28 cellular contexts compared by ENCODE assay signal in the genomic region with DNA sequence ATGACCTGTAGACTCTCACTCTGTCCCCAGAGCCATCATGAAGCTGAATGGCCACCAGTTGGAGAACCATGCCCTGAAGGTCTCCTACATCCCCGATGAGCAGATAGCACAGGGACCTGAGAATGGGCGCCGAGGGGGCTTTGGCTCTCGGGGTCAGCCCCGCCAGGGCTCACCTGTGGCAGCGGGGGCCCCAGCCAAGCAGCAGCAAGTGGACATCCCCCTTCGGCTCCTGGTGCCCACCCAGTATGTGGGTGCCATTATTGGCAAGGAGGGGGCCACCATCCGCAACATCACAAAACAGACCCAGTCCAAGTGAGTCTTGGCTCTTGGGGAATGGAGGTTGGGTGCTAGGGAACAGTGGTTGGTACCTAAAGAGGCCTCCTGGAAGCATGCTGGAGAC. TPM values are rescaled to one million over a fixed set of nuclear protein-coding genes. Genes with fewer than 3 reads are reported as not detected.
"Had no signal": no experiment of that assay in that cellular context is flagged by ENCODE, and none has a peak within 500 bp of the region (broad histone marks: within the 10 kb centered on the region; RNA-seq: fewer than 3 reads in every experiment).

No MANE protein-coding gene starts in this region.

- ATAC-seq: left colon; left lung; mucosa of descending colon; naive thymus-derived CD4-positive, alpha-beta T cell; natural killer cell treated with Interleukin-12 subunit alpha and Interleukin-12 subunit beta and Interleukin-15 and Interleukin-18, amount 100 ng/mL, for 72 hours; sciatic nerve; stimulated activated effector memory CD8-positive, alpha-beta T cell treated with anti-CD3 and anti-CD28 coated beads, Interleukin-12 subunit alpha, Interleukin-12 subunit beta, amount 100 ng/mL, for 72 hours had no signal

- H3K27me3 ChIP-seq: ovary, right atrium auricular region, uterus had no signal

- H3K9me3 ChIP-seq: left lung, mucosa of descending colon, ovary, right atrium auricular region, suprapubic skin, thoracic aorta, tibial artery, uterus had no signal

- DNase-seq: hypothalamus; immature natural killer cell; kidney; left colon; left lung; mesendoderm; midbrain; mucosa of descending colon; naive thymus-derived CD4-positive, alpha-beta T cell; ovary; stimulated activated CD4-positive, alpha-beta T cell treated with anti-CD3 and anti-CD28 coated beads, Interleukin-12 subunit alpha, Interleukin-12 subunit beta, amount 100 ng/mL, for 4 hours; stimulated activated CD4-positive, alpha-beta T cell treated with anti-CD3 and anti-CD28 coated beads, Interleukin-15, amount 100 ng/mL, for 24 hours; stimulated activated CD4-positive, alpha-beta T cell treated with anti-CD3 and anti-CD28 coated beads, Interleukin-2, amount 100 ng/mL, for 24 hours; stimulated activated CD4-positive, alpha-beta T cell treated with anti-CD3 and anti-CD28 coated beads, Interleukin-4, amount 100 ng/mL, for 1 hour; stimulated activated naive CD4-positive, alpha-beta T cell; tibial artery; uterus had no signal

- FAIRE-seq: islet of Langerhans, kidney had no signal

- H3K36me3 ChIP-seq: left lung, ovary, right atrium auricular region, suprapubic skin, thoracic aorta, tibial artery, uterus had no signal

- H3K4me3 ChIP-seq: left lung, lung, mucosa of descending colon, ovary, right atrium auricular region, skin epidermis, suprapubic skin, thoracic aorta, tibial artery, uterus had no signal

- H3K27ac ChIP-seq: left lung, ovary, right atrium auricular region, skin epidermis, suprapubic skin, thoracic aorta, tibial artery, uterus had no signal

- H3K4me1 ChIP-seq: left lung, right atrium auricular region, suprapubic skin, uterus had no signal

RNA-seq across cellular contexts. Expression of gene IGF2BP1, which starts 41.0 kb away (rescaled TPM):
- total RNA-seq: naive thymus-derived CD4-positive, alpha-beta T cell; right atrium auricular region; sciatic nerve; suprapubic skin; ureter had no signal
- polyA plus RNA-seq: immature natural killer cell; liver; naive thymus-derived CD4-positive, alpha-beta T cell had no signal
